ENCODE assay signal across 18 cellular contexts in genomic region chr3:139558351-139559170, GRCh38. TPM values are rescaled to one million over a fixed set of nuclear protein-coding genes. Genes with fewer than 3 reads are reported as not detected.
"Had no signal": no experiment of that assay in that cellular context is flagged by ENCODE, and none has a peak within 500 bp of the region (broad histone marks: within the 10 kb centered on the region; RNA-seq: fewer than 3 reads in every experiment).

No MANE protein-coding gene starts in this region.

- DNase-seq: activated CD4-positive, alpha-beta T cell treated with anti-CD3 and anti-CD28 coated beads for 48 hours; activated CD8-positive, alpha-beta memory T cell treated with anti-CD3 and anti-CD28 coated beads, Interleukin-2, amount 50 U/mL, for 48 hours; activated CD8-positive, alpha-beta T cell treated with anti-CD3 and anti-CD28 coated beads, Interleukin-2, amount 10 ng/mL, durations not matched to agents 7 days and 5 days; activated naive CD4-positive, alpha-beta T cell treated with anti-CD3 and anti-CD28 coated beads for 36 hours; effector memory CD8-positive, alpha-beta T cell; foreskin fibroblast; glutamatergic neuron; left cardiac atrium; lower lobe of right lung; mucosa of descending colon; naive thymus-derived CD8-positive, alpha-beta T cell; posterior cingulate gyrus; spleen; stimulated activated CD4-positive, alpha-beta T cell treated with anti-CD3 and anti-CD28 coated beads, Interleukin-1b, Interleukin-23, amount 100 ng/mL, for 48 hours; stimulated activated naive CD4-positive, alpha-beta T cell treated with Interleukin-2 at 50 U/mL for 16 hours; T1000; WERI-Rb-1 had no signal

- H3K36me3 ChIP-seq: lower lobe of right lung, WERI-Rb-1 had no signal

- H3K9me3 ChIP-seq: lower lobe of right lung, mucosa of descending colon, spleen had no signal

- ATAC-seq: activated CD8-positive, alpha-beta T cell treated with anti-CD3 and anti-CD28 coated beads, Interleukin-2, amount 10 ng/mL, durations not matched to agents 7 days and 5 days; effector memory CD8-positive, alpha-beta T cell; left cardiac atrium; lower lobe of right lung; mucosa of descending colon; naive thymus-derived CD8-positive, alpha-beta T cell; sciatic nerve had no signal

- H3K4me1 ChIP-seq: lower lobe of right lung, spleen had no signal

- H3K27ac ChIP-seq: lower lobe of right lung, spleen, WERI-Rb-1 had no signal

- H3K27me3 ChIP-seq: spleen had no signal

- H3K4me3 ChIP-seq: lower lobe of right lung, mucosa of descending colon, spleen had no signal

RNA-seq across cellular contexts. Expression of gene RBP1, which starts 19.0 kb away (rescaled TPM):
- total RNA-seq: activated CD8-positive, alpha-beta T cell treated with anti-CD3 and anti-CD28 coated beads, Interleukin-2, amount 10 ng/mL, durations not matched to agents 7 days and 5 days; activated naive CD4-positive, alpha-beta T cell treated with anti-CD3 and anti-CD28 coated beads for 36 hours; naive thymus-derived CD8-positive, alpha-beta T cell had no signal
- polyA plus RNA-seq: naive thymus-derived CD8-positive, alpha-beta T cell had no signal
